1 cellular context compared by ENCODE assay signal in genomic region chr19:18233224-18233825, GRCh38.
TF ChIP-seq lines count a peak whose summit lies in the region.

No MANE protein-coding gene starts in this region.

TF ChIP-seq in HepG2, 621 proteins besides CTCF, POLR2A, EP300 and RAD21 (continued from another document and continues in another):
- 0 out of 2 replicates have a peak, but pooled peaks have one; percentile 48 for TF ChIP-seq AHDC1 (CRISPR knock-in tag; IDR thresholded peaks at IDR 0.05; ENCODE audit: borderline replicate concordance)
- 0 out of 2 replicates have a peak, but pooled peaks have one; percentile 56 for TF ChIP-seq ZNF703 (CRISPR knock-in tag; IDR thresholded peaks at IDR 0.05; ENCODE audit: borderline replicate concordance)
- TF ChIP-seq GATAD2A (CRISPR knock-in tag; IDR thresholded peaks at IDR 0.05), result no peak
- peak; percentile 68; the same call in 1 of the 2 replicates for TF ChIP-seq ZNF746 (CRISPR knock-in tag; IDR thresholded peaks at IDR 0.05)
- no peak for TF ChIP-seq STAG1 (CRISPR knock-in tag; IDR thresholded peaks at IDR 0.05)
- TF ChIP-seq MIER2 (CRISPR knock-in tag; IDR thresholded peaks at IDR 0.05), result peak; percentile 98
- TF ChIP-seq ZBTB7A (CRISPR knock-in tag; IDR thresholded peaks at IDR 0.05), result no peak; the same call in 1 of the 2 replicates
- TF ChIP-seq EZH2 (conservative IDR thresholded peaks at IDR 0.05; ENCODE audit: low read depth, low read length), result no peak
- peak; percentile 94 for TF ChIP-seq ZNF275 (CRISPR knock-in tag; IDR thresholded peaks at IDR 0.05; ENCODE audit: borderline replicate concordance)
- TF ChIP-seq ZNF83 (CRISPR knock-in tag; IDR thresholded peaks at IDR 0.05; ENCODE audit: borderline replicate concordance), result peak; percentile 67; the same call in 1 of the 2 replicates
- TF ChIP-seq NCOR1 (IDR thresholded peaks at IDR 0.05; ENCODE audit: borderline replicate concordance, low read length), result no peak
- peak; percentile 63 for TF ChIP-seq ZNF564 (CRISPR knock-in tag; IDR thresholded peaks at IDR 0.05)
- TF ChIP-seq NFRKB (IDR thresholded peaks at IDR 0.05), result no peak
- TF ChIP-seq PRDM10 (CRISPR knock-in tag; IDR thresholded peaks at IDR 0.05; ENCODE audit: low read depth), result peak; percentile 70
- no peak; the same call in 1 of the 2 replicates for TF ChIP-seq CBX5 (CRISPR knock-in tag; IDR thresholded peaks at IDR 0.05; ENCODE audit: borderline replicate concordance)
- no peak for TF ChIP-seq MAFG (CRISPR knock-in tag; IDR thresholded peaks at IDR 0.05)
- peak; percentile 75 for TF ChIP-seq CBFB (CRISPR knock-in tag; IDR thresholded peaks at IDR 0.05)
- TF ChIP-seq FUBP1 (CRISPR knock-in tag; IDR thresholded peaks at IDR 0.05; ENCODE audit: borderline replicate concordance), result no peak
- peak; percentile 67; the same call in 1 of the 2 replicates for TF ChIP-seq YEATS2 (CRISPR knock-in tag; IDR thresholded peaks at IDR 0.05; ENCODE audit: borderline replicate concordance)
- TF ChIP-seq ZBTB40 (IDR thresholded peaks at IDR 0.05), result no peak
- peak; percentile 81 for TF ChIP-seq ZBTB40 (CRISPR knock-in tag; IDR thresholded peaks at IDR 0.05)
- no peak for TF ChIP-seq ZNF660 (CRISPR knock-in tag; IDR thresholded peaks at IDR 0.05; ENCODE audit: borderline replicate concordance, low read depth)
- no peak for TF ChIP-seq CEBPG (CRISPR knock-in tag; IDR thresholded peaks at IDR 0.05)
- no peak; the same call in 1 of the 2 replicates for TF ChIP-seq ZNF253 (CRISPR knock-in tag; IDR thresholded peaks at IDR 0.05; ENCODE audit: borderline replicate concordance)
- TF ChIP-seq TEAD2 (CRISPR knock-in tag; IDR thresholded peaks at IDR 0.05), result peak; percentile 93
- no peak for TF ChIP-seq HHEX (CRISPR knock-in tag; IDR thresholded peaks at IDR 0.05)
- TF ChIP-seq ZNF484 (CRISPR knock-in tag; IDR thresholded peaks at IDR 0.05; ENCODE audit: borderline replicate concordance, low read depth), result no peak
- TF ChIP-seq SIN3B (IDR thresholded peaks at IDR 0.05; ENCODE audit: low read length), result no peak
- no peak for TF ChIP-seq SMARCE1 (IDR thresholded peaks at IDR 0.05; ENCODE audit: borderline replicate concordance)
- TF ChIP-seq ZNF333 (CRISPR knock-in tag; IDR thresholded peaks at IDR 0.05; ENCODE audit: borderline replicate concordance), result peak; percentile 96; the same call in 1 of the 2 replicates
- TF ChIP-seq CHCHD3 (CRISPR knock-in tag; IDR thresholded peaks at IDR 0.05), result 0 out of 2 replicates have a peak, but pooled peaks have one; percentile 27
- TF ChIP-seq ZNF577 (CRISPR knock-in tag; IDR thresholded peaks at IDR 0.05; ENCODE audit: borderline replicate concordance, low read depth), result peak; percentile 76; the same call in 1 of the 2 replicates
- TF ChIP-seq BCL6 (CRISPR knock-in tag; IDR thresholded peaks at IDR 0.05), result peak; percentile 53
- no peak for TF ChIP-seq KAT7 (CRISPR knock-in tag; IDR thresholded peaks at IDR 0.05; ENCODE audit: borderline replicate concordance)
- peak; percentile 70; the same call in 1 of the 2 replicates for TF ChIP-seq ZNF543 (CRISPR knock-in tag; IDR thresholded peaks at IDR 0.05)
- TF ChIP-seq BCL3 (CRISPR knock-in tag; IDR thresholded peaks at IDR 0.05), result peak; percentile 66; the same call in 1 of the 2 replicates
